ENCODE assay signal across 1 cellular context in the genomic region with DNA sequence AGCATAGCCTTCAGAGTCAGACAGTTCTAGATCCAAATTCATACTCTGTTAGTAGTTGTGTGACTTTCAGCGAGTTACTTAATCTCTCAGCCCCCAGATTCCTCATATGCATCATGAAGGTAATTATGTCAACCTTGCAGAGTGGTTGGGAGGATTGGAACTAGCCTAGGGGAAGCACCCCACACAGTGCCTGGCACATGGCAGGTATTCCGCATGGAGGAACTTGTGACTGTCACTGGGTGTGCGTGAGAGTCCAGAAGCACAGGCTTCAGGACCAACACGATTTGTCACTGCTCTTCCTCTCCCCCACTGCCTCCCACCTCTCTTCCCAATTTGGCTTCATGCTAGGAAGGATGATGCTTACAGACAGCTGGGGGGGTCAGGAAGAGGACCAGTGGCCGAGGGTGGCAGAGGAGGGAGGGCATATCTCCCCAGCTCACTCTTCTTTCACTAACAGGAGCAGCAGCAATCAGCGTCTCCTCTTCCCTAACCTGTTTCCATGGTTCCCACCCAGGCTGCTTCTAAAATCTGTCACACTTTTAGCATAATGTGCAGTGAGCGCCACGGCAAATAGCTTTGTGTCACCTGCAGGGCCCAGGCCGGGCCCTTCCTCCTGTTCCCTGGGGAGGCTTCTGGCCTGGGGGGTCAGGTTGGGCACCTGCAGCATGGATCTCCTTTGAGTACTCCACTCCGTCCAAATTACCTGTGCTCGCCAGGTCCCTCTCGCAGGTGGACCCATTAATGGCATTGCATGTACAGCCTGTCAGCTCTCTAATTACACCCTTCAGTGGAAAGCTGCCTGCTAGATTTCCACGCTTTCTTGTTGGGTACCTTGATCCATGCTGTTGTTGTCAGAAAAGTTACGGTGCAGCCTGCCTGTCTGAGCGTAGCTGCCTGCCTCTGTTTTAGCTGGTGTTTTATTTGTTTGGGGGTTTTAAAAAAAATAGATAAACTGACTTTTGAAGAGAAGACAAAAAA.
TF ChIP-seq lines count a peak whose summit lies in the region.

No MANE protein-coding gene starts in this region.

TF ChIP-seq in H1, 55 proteins besides CTCF, POLR2A, EP300 and RAD21:
- TF ChIP-seq CHD1 (IDR thresholded peaks at IDR 0.05; ENCODE audit: low read depth, low read length): no peak
